In the genomic region with DNA sequence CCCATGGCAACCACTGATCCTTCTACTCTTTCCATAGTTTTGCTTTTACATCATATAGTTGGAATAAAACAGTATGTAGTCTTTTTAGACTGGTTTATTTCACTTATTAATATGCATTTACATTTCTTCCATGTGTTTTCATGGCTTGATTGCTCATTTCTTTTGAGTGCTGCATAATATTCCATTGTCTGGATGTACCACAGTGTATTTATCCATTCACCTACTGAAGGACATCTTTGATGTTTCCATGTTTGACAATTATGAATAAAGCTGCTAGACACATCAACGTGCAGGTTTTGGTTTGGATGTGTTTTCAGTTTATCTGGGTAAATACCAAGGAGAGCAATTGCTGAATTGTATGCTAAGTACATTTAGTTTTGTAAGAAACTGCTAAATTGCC, we compare ENCODE assay signal across 4 cellular contexts.
TF ChIP-seq lines count a peak whose summit lies in the region.

No MANE protein-coding gene starts in this region.

TF ChIP-seq in SK-N-SH treated with all-trans-retinoic acid at 6 μM for 48 hours, 23 proteins besides CTCF, POLR2A, EP300 and RAD21:
- TF ChIP-seq ZNF8 (CRISPR knock-in tag; IDR thresholded peaks at IDR 0.05) (peak; percentile 97), ZNF70 (CRISPR knock-in tag; IDR thresholded peaks at IDR 0.05) (no peak)

TF ChIP-seq in SK-N-SH, 30 proteins besides CTCF, POLR2A, EP300 and RAD21:
- no peak for TF ChIP-seq TCF12 (IDR thresholded peaks at IDR 0.05)

TF ChIP-seq in HEK293, 187 proteins besides CTCF, POLR2A, EP300 and RAD21:
- TF ChIP-seq KLF9 (tag by site-specific recombination; IDR thresholded peaks at IDR 0.05; ENCODE audit: low read depth), result no peak
- TF ChIP-seq ZNF146 (tag by site-specific recombination; IDR thresholded peaks at IDR 0.05), result peak; percentile 53; the same call in 1 of the 2 replicates

TF ChIP-seq in K562, 482 proteins besides CTCF, POLR2A, EP300 and RAD21:
- TF ChIP-seq NFATC3 (IDR thresholded peaks at IDR 0.05) (no peak), ESRRA (IDR thresholded peaks at IDR 0.05; ENCODE audit: borderline replicate concordance, low read depth) (no peak), ZNF146 (CRISPR knock-in tag; IDR thresholded peaks at IDR 0.05; ENCODE audit: unreplicated experiment) (peak; percentile 53), SNRNP70 (optimal IDR thresholded peaks at IDR 0.05; ENCODE audit: low read depth, low read length) (no peak), CBFA2T3 (IDR thresholded peaks at IDR 0.05) (no peak)
